ENCODE assay signal across 8 cellular contexts in the genomic region with DNA sequence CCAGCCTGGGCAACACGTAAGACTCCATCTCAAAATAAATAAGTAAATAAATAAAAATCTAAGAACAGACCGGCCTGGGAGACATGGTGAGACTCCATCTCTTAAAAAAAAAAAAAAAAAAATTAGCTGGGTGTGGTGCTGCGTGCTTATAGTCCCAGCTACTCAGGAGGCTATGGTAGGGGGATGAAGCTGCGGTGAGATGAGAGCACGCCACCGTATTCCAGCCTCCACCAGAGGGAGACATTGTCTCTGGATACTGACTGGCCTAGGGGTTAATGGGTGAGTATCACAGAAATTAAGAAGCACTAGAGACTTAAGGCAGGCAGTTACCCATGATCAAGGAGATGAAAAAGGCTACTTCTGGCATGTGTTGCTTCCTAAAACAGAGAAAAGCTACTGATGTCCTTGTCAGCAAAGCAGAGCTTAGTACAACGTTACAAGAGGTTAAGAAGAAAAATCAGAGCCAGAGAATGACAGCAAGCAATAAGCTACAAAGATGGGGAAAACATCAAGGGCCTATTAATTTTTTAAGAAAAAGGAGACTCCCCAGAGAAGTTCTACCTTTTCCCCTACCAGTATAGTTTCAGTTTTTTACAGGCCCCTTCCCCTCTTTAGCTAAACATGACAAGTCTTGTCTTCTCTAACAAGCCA. TPM values are rescaled to one million over a fixed set of nuclear protein-coding genes. Genes with fewer than 3 reads are reported as not detected.
A peak's percentile ranks its signal among the peaks of the same experiment; 100 is the strongest.
DNase-seq lines count a peak whose midpoint lies in the region; ATAC-seq, FAIRE-seq and TF ChIP-seq lines count a peak whose summit lies in the region.

No MANE protein-coding gene starts in this region.

- no peaks in the 10 kb centered on the region for H3K27me3 Mint-ChIP-seq in activated CD4-positive, alpha-beta memory T cell treated with anti-CD3 and anti-CD28 coated beads, Interleukin-2, amount 10 ng/mL, durations not matched to agents 7 days and 5 days
- H3K27me3 Mint-ChIP-seq in mesothelial cell of epicardium (ENCODE audit: low read depth): no peaks in the 10 kb centered on the region

- H2AFZ ChIP-seq in H1 (ENCODE audit: low read length): no peak overlapping the region

- no peak overlapping the region for H3K23ac ChIP-seq in H1 (ENCODE audit: insufficient read length)

- no peak overlapping the region for H3K27ac ChIP-seq in H1 (ENCODE audit: low read depth, low read length)

- no peak overlapping the region for H2BK20ac ChIP-seq in H1 (ENCODE audit: low read length)

- ATAC-seq in HG03439 (IDR thresholded peaks at IDR 0.05; ENCODE audit: unreplicated experiment): peak; percentile 53

- TF ChIP-seq EP300 in H1 (IDR thresholded peaks at IDR 0.05; ENCODE audit: borderline replicate concordance in 1 of 2, low read depth in 2 of 2, low read length in 2 of 2): no peak

- H4K20me1 ChIP-seq in H1 (replicated peaks in 1 of 2; ENCODE audit: control insufficient read depth in 1 of 2, insufficient read depth in 2 of 2, low read length in 2 of 2): peaks cover 0 to 3% of the 10 kb centered on the region in 2 experiments

- no peak overlapping the region for H3K18ac ChIP-seq in H1 (ENCODE audit: extremely low read depth, low read length)

- H2BK5ac ChIP-seq in H1 (ENCODE audit: low read depth, low read length): no peak overlapping the region

- H3K23me2 ChIP-seq in H1 (ENCODE audit: low read depth, low read length): no peaks in the 10 kb centered on the region

- H4K5ac ChIP-seq in H1 (ENCODE audit: insufficient read length, low read depth, low read length): no peak overlapping the region

- peaks cover 51% of the 10 kb centered on the region for H3K4me1 Mint-ChIP-seq in activated CD4-positive, alpha-beta memory T cell treated with anti-CD3 and anti-CD28 coated beads, Interleukin-2, amount 10 ng/mL, durations not matched to agents 7 days and 5 days
- no peaks in the 10 kb centered on the region for H3K4me1 Mint-ChIP-seq in mesothelial cell of epicardium

- H3K27ac Mint-ChIP-seq in activated CD4-positive, alpha-beta memory T cell treated with anti-CD3 and anti-CD28 coated beads, Interleukin-2, amount 10 ng/mL, durations not matched to agents 7 days and 5 days: peak overlapping the region; percentile 76
- H3K27ac Mint-ChIP-seq in mesothelial cell of epicardium: no peak overlapping the region

- H3K79me1 ChIP-seq in H1 (ENCODE audit: low read depth, low read length): no peaks in the 10 kb centered on the region; the same call in none of the 2 replicates

- peaks cover 76% of the 10 kb centered on the region for H3K36me3 Mint-ChIP-seq in activated CD4-positive, alpha-beta memory T cell treated with anti-CD3 and anti-CD28 coated beads, Interleukin-2, amount 10 ng/mL, durations not matched to agents 7 days and 5 days (ENCODE audit: low read depth)
- peaks cover 33% of the 10 kb centered on the region for H3K36me3 Mint-ChIP-seq in mesothelial cell of epicardium

- H4K91ac ChIP-seq in H1 (replicated peaks; ENCODE audit: insufficient read length, low read length): no peak overlapping the region

- H3K27me3 ChIP-seq in H1 (replicated peaks in 1 of 4; ENCODE audit: control insufficient read depth in 3 of 4, extremely low read depth in 1 of 4, insufficient read depth in 3 of 4, low read length in 3 of 4): no peaks in the 10 kb centered on the region

- H3K4me3 ChIP-seq in GM12875 (ENCODE audit: low read depth, low read length): no peak overlapping the region
- H3K4me3 ChIP-seq in H1 (ENCODE audit: extremely low read depth in 1 of 4, insufficient read depth in 2 of 4, low read depth in 3 of 4, low read length in 4 of 4): no peak overlapping the region

- CTCF ChIA-PET in activated CD4-positive, alpha-beta memory T cell treated with anti-CD3 and anti-CD28 coated beads, Interleukin-2, amount 10 ng/mL, durations not matched to agents 7 days and 5 days (lab: Charles Lee): interaction anchor here (0.6 to 5.6 kb wide), 32 partner anchors 9 to 544 kb away, joined by 3 to 167 read pairs (median 5); a partner anchor contains a TSS
- CTCF ChIA-PET in H1 (lab: Charles Lee; ENCODE audit: partially characterized antibody): interaction anchor here (0.5 to 22.4 kb wide), 43 partner anchors 10 to 897 kb away, joined by 3 to 299 read pairs (median 3); a partner anchor contains a TSS

- H3K56ac ChIP-seq in H1 (replicated peaks; ENCODE audit: insufficient read length, low read depth, low read length): no peak overlapping the region

- H3K9ac ChIP-seq in H1 (replicated peaks in 1 of 4; ENCODE audit: extremely low read depth in 1 of 4, low read depth in 3 of 4, low read length in 3 of 4): no peak overlapping the region

- POLR2A ChIA-PET in activated CD4-positive, alpha-beta memory T cell treated with anti-CD3 and anti-CD28 coated beads, Interleukin-2, amount 10 ng/mL, durations not matched to agents 7 days and 5 days (lab: Charles Lee): interaction anchor here (0.5 to 15.3 kb wide), 10 partner anchors 9 to 496 kb away, joined by 3 to 237 read pairs (median 3); a partner anchor contains a TSS
- POLR2A ChIA-PET in H1 (lab: Charles Lee; ENCODE audit: partially characterized antibody): interaction anchor here (1.1 to 1.2 kb wide), 2 partner anchors 106 to 126 kb away, joined by 3 to 4 read pairs; no protein-coding TSS in a partner anchor

- peak; percentile 93 to 94 for TF ChIP-seq RAD21 in H1 (IDR thresholded peaks at IDR 0.05 in 1 of 2, conservative IDR thresholded peaks at IDR 0.05 in 1 of 2; ENCODE audit: low read depth in 2 of 2, low read length in 2 of 2)

- H3K4ac ChIP-seq in H1 (replicated peaks; ENCODE audit: insufficient read length, low read depth, low read length): no peak overlapping the region

- peaks cover 20 to 74% (median 59%) of the 10 kb centered on the region in 4 experiments for H3K36me3 ChIP-seq in H1 (ENCODE audit: control insufficient read depth in 2 of 4, insufficient read depth in 4 of 4, low read length in 3 of 4)

- H3K4me3 Mint-ChIP-seq in activated CD4-positive, alpha-beta memory T cell treated with anti-CD3 and anti-CD28 coated beads, Interleukin-2, amount 10 ng/mL, durations not matched to agents 7 days and 5 days: no peak overlapping the region
- no peak overlapping the region for H3K4me3 Mint-ChIP-seq in mesothelial cell of epicardium

- H2BK12ac ChIP-seq in H1 (ENCODE audit: low read depth, low read length): no peak overlapping the region

- H2AK5ac ChIP-seq in H1 (ENCODE audit: low read depth, low read length): no peak overlapping the region

- peaks cover 2 to 26% of the 10 kb centered on the region in 2 experiments; a peak in 2 of 4 replicates for H3K79me2 ChIP-seq in H1 (ENCODE audit: control insufficient read depth in 1 of 2, insufficient read depth in 2 of 2, low read length in 2 of 2)

- H3K4me2 ChIP-seq in H1 (ENCODE audit: insufficient read depth in 1 of 2, low read depth in 2 of 2, low read length in 2 of 2): no peak overlapping the region

- H3K9me3 Mint-ChIP-seq in activated CD4-positive, alpha-beta memory T cell treated with anti-CD3 and anti-CD28 coated beads, Interleukin-2, amount 10 ng/mL, durations not matched to agents 7 days and 5 days: no peaks in the 10 kb centered on the region
- H3K9me3 Mint-ChIP-seq in mesothelial cell of epicardium: no peaks in the 10 kb centered on the region

- H4K8ac ChIP-seq in H1 (ENCODE audit: extremely low read depth, insufficient read depth, low read length): no peak overlapping the region

- no peak for TF ChIP-seq POLR2A in H1 (IDR thresholded peaks at IDR 0.05; ENCODE audit: control extremely low read depth in 1 of 2, low read depth in 2 of 2, low read length in 2 of 2)

- no peaks in the 10 kb centered on the region for H3K4me1 ChIP-seq in H1 (replicated peaks in 1 of 4; ENCODE audit: control insufficient read depth in 3 of 4, insufficient read depth in 4 of 4, low read length in 3 of 4)

- 61% methylated on average over 7 of the region's 7 CpGs; no CpG with 5 or more reads in 1 of the 2 experiments for WGBS in H1 (ENCODE audit: extremely low coverage in 1 of 2, insufficient coverage in 1 of 2, insufficient read length in 1 of 2, insufficient replicate concordance in 2 of 2, low coverage in 1 of 2, low lambda C conversion rate in 2 of 2, missing lambda C conversion rate in 1 of 2), 2 experiments

- peak; percentile 84 for FAIRE-seq in H1 (lab: Jason Lieb, UNC)

- no peak overlapping the region for H3K14ac ChIP-seq in H1 (ENCODE audit: insufficient read length)

- H3K9me3 ChIP-seq in H1 (ENCODE audit: insufficient read depth in 2 of 2, low read depth in 1 of 2, low read length in 1 of 2): no peaks in the 10 kb centered on the region

- no peak overlapping the region for H2BK15ac ChIP-seq in H1 (ENCODE audit: low read length)

- TF ChIP-seq CTCF in GM12875 (IDR thresholded peaks at IDR 0.05; ENCODE audit: borderline replicate concordance, insufficient read depth, low read depth, low read length): peak; percentile 73
- TF ChIP-seq CTCF in H1 (IDR thresholded peaks at IDR 0.05; ENCODE audit: control extremely low read depth in 1 of 3, insufficient read depth in 1 of 3, low read depth in 1 of 3, low read length in 3 of 3): peak; percentile 81 to 87 (median 85)
- peak; percentile 49 for TF ChIP-seq CTCF in mesothelial cell of epicardium (IDR thresholded peaks at IDR 0.05; ENCODE audit: unreplicated experiment)

- DNase-seq in NCI-H748 treated with DMSO at 0.1 percent for 48 hours (lab: John Stamatoyannopoulos, UW) (peak; percentile 7), H1 (ENCODE audit: low read depth in 1 of 2, low spot score in 2 of 2) (peak in 1 of 2 experiments; percentile 69), mesothelial cell of epicardium (ENCODE audit: low spot score in 2 of 2, unreplicated experiment in 2 of 2) (peak; percentile 30 to 60), occipital lobe (lab: John Stamatoyannopoulos, UW) (no peak)
- DNase-seq in activated CD4-positive, alpha-beta memory T cell treated with anti-CD3 and anti-CD28 coated beads, Interleukin-2, amount 10 ng/mL, durations not matched to agents 7 days and 5 days: peak; percentile 77
- DNase-seq in stimulated activated CD8-positive, alpha-beta memory T cell treated with anti-CD3 and anti-CD28 coated beads, Interleukin-7, amount 100 ng/mL, for 24 hours (ENCODE audit: low read depth): peak; percentile 25

- no peak overlapping the region for H2BK120ac ChIP-seq in H1 (replicated peaks; ENCODE audit: low read depth, low read length)

RNA-seq across cellular contexts. Expression of a gene that starts 8.6 kb away (rescaled TPM):
- 100 to 1,000 TPM; 326 to 330 TPM for total RNA-seq in activated CD4-positive, alpha-beta memory T cell treated with anti-CD3 and anti-CD28 coated beads, Interleukin-2, amount 10 ng/mL, durations not matched to agents 7 days and 5 days
- 146 and 161 TPM in 2 replicates for total RNA-seq in H1 (2021; fragmentation: NEBNext Ultra II Directional; extraction: Animal tissue kit (Norgen Biotek cat#: 25700))
- polyA plus RNA-seq in H1 (2011; rRNA removed): 19.3 and 67.3 TPM in 2 replicates
- 38.7 TPM for polyA plus RNA-seq in H1 (2011; cell fraction: cytosol; rRNA removed)
- 39.2 TPM for polyA plus RNA-seq in H1 (2011; cell fraction: nucleus; rRNA removed)
- polyA plus RNA-seq in H1 (2012, experiment 1 of 2): 111 to 150 TPM (median 125 TPM) in 4 replicates
- polyA plus RNA-seq in H1 (2012, experiment 2 of 2): 9.4 TPM
- polyA plus RNA-seq in H1 (2013, experiment 1 of 2): 108 TPM
- 103 TPM for polyA plus RNA-seq in H1 (2013, experiment 2 of 2)
- 139 and 420 TPM in 2 replicates for polyA minus RNA-seq in H1 (2011; rRNA and poly(A)+ RNA removed)
- polyA minus RNA-seq in H1 (2011; cell fraction: cytosol; rRNA and poly(A)+ RNA removed): 116 TPM
- polyA minus RNA-seq in H1 (2011; cell fraction: nucleus; rRNA and poly(A)+ RNA removed): 156 TPM
- total RNA-seq in mesothelial cell of epicardium (119 to 123 TPM (median 123 TPM) in 3 replicates), occipital lobe (113 TPM)
